In the genomic region with DNA sequence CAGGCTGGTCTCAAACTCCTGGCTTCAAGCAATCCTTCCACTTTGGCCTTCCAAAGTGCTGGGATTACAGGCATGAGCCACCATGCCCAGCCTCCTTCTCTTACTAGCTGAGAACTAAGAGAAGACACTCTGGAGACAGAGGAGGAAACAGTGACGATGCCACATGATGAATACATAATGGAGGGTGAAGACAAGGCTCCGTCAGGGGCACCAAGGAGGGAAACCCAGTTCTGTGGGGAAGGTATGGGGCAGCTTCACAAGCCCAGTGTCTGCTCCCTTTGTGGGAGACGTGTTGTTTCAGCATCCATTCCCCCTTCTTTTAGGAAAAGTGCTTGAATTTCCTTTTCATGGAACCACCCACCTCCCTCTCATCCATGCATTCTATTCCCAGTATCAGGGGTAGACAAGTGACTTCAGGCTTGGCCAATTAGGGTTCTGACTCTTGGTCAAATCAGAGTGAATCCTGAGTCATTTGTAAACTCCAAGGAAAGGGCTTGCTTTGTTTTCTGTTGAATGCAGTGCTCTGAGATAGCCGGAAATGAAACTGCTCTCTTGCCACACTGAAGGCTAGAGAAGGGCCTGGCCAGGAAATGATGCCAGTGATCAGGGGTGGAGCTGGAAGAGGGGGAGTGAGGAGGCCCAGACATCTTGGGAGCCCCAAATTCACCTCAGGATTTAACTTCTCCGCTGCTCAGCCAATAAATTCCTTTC, we compare ENCODE assay signal across 8 cellular contexts. TPM values are rescaled to one million over a fixed set of nuclear protein-coding genes. Genes with fewer than 3 reads are reported as not detected.
A peak's percentile ranks its signal among the peaks of the same experiment; 100 is the strongest.
DNase-seq lines count a peak whose midpoint lies in the region; ATAC-seq and TF ChIP-seq lines count a peak whose summit lies in the region.

No MANE protein-coding gene starts in this region.

- H3K4me3 ChIP-seq in CD4-positive, alpha-beta memory T cell (ENCODE audit: low read length in 2 of 2): peak overlapping the region in 1 of 2 donors; percentile 18

- H3K4me3 Mint-ChIP-seq in CD4-positive, alpha-beta memory T cell: peak overlapping the region; percentile 58 to 84 (median 74)
- H3K4me3 Mint-ChIP-seq in natural killer cell treated with Interleukin-12 subunit alpha and Interleukin-12 subunit beta and Interleukin-15 and Interleukin-18, amount 100 ng/mL, for 72 hours: peak overlapping the region; percentile 80
- H3K4me3 Mint-ChIP-seq in progenitor cell of endocrine pancreas (ENCODE audit: low read depth): no peak overlapping the region

- POLR2A ChIA-PET in CD4-positive, alpha-beta memory T cell (lab: Charles Lee; ENCODE audit: partially characterized antibody): interaction anchor here (0.6 to 4.6 kb wide), 15 partner anchors 10 to 352 kb away, joined by 3 to 37 read pairs (median 4); partner anchors contain the start of genes CIAO1 and STARD7

- H3K36me3 Mint-ChIP-seq in CD4-positive, alpha-beta memory T cell: no peaks in the 10 kb centered on the region
- H3K36me3 Mint-ChIP-seq in natural killer cell treated with Interleukin-12 subunit alpha and Interleukin-12 subunit beta and Interleukin-15 and Interleukin-18, amount 100 ng/mL, for 72 hours: no peaks in the 10 kb centered on the region
- peaks cover 1% of the 10 kb centered on the region for H3K36me3 Mint-ChIP-seq in progenitor cell of endocrine pancreas (ENCODE audit: insufficient read depth)

- H3K4me1 ChIP-seq in CD4-positive, alpha-beta memory T cell (ENCODE audit: insufficient read depth, low read length): peaks cover 42% of the 10 kb centered on the region

- no peaks in the 10 kb centered on the region for H3K27me3 Mint-ChIP-seq in CD4-positive, alpha-beta memory T cell
- no peaks in the 10 kb centered on the region for H3K27me3 Mint-ChIP-seq in natural killer cell treated with Interleukin-12 subunit alpha and Interleukin-12 subunit beta and Interleukin-15 and Interleukin-18, amount 100 ng/mL, for 72 hours
- no peaks in the 10 kb centered on the region for H3K27me3 Mint-ChIP-seq in progenitor cell of endocrine pancreas

- peaks cover 34 to 60% (median 46%) of the 10 kb centered on the region in 4 donors for H3K4me1 Mint-ChIP-seq in CD4-positive, alpha-beta memory T cell
- peaks cover 32 to 34% of the 10 kb centered on the region in 2 donors for H3K4me1 Mint-ChIP-seq in natural killer cell treated with Interleukin-12 subunit alpha and Interleukin-12 subunit beta and Interleukin-15 and Interleukin-18, amount 100 ng/mL, for 72 hours (ENCODE audit: low read depth in 2 of 2)
- H3K4me1 Mint-ChIP-seq in progenitor cell of endocrine pancreas (ENCODE audit: low read depth): no peaks in the 10 kb centered on the region

- ATAC-seq in GM19463 (IDR thresholded peaks at IDR 0.05; ENCODE audit: unreplicated experiment) (peak; percentile 92), HG03571 (IDR thresholded peaks at IDR 0.05; ENCODE audit: unreplicated experiment) (peak; percentile 92)
- peak; percentile 97 to 98 for ATAC-seq in natural killer cell treated with Interleukin-12 subunit alpha and Interleukin-12 subunit beta and Interleukin-15 and Interleukin-18, amount 100 ng/mL, for 72 hours

- no peaks in the 10 kb centered on the region for H3K27me3 ChIP-seq in CD4-positive, alpha-beta memory T cell (ENCODE audit: insufficient read depth, low read length)

- no peaks in the 10 kb centered on the region for H3K9me3 ChIP-seq in CD4-positive, alpha-beta memory T cell (ENCODE audit: control insufficient read depth in 1 of 2, low read length in 2 of 2)

- H3K9me3 Mint-ChIP-seq in CD4-positive, alpha-beta memory T cell: no peaks in the 10 kb centered on the region
- H3K9me3 Mint-ChIP-seq in natural killer cell treated with Interleukin-12 subunit alpha and Interleukin-12 subunit beta and Interleukin-15 and Interleukin-18, amount 100 ng/mL, for 72 hours: no peaks in the 10 kb centered on the region
- H3K9me3 Mint-ChIP-seq in progenitor cell of endocrine pancreas (ENCODE audit: low read depth): no peaks in the 10 kb centered on the region

- intact Hi-C loops in CD4-positive, alpha-beta memory T cell (cut with micrococcal nuclease): loop anchor here (2.0 kb wide), 2 partner anchors 25 to 33 kb away; partner anchors contain the start of genes CIAO1 and STARD7

- H3K27ac Mint-ChIP-seq in CD4-positive, alpha-beta memory T cell: peak overlapping the region; percentile 91 to 98 (median 96)
- peak overlapping the region; percentile 94 to 98 for H3K27ac Mint-ChIP-seq in natural killer cell treated with Interleukin-12 subunit alpha and Interleukin-12 subunit beta and Interleukin-15 and Interleukin-18, amount 100 ng/mL, for 72 hours
- no peak overlapping the region for H3K27ac Mint-ChIP-seq in progenitor cell of endocrine pancreas

- CTCF ChIA-PET in CD4-positive, alpha-beta memory T cell (lab: Charles Lee; ENCODE audit: partially characterized antibody): interaction anchor here (1.7 to 3.1 kb wide), 2 partner anchors 9 to 67 kb away, joined by 5 to 10 read pairs; no protein-coding TSS in a partner anchor

- no peaks in the 10 kb centered on the region for H3K36me3 ChIP-seq in CD4-positive, alpha-beta memory T cell (ENCODE audit: insufficient read depth, low read length)

- peak; percentile 44 to 74 (median 52) for DNase-seq in CD4-positive, alpha-beta memory T cell
- DNase-seq in activated CD4-positive, CD25-positive, alpha-beta regulatory T cell treated with anti-CD3 and anti-CD28 coated beads, Interleukin-2, amount 50 U/mL, for 72 hours: peak; percentile 50
- DNase-seq in dermis microvascular lymphatic vessel endothelial cell (ENCODE audit: low read depth in 2 of 2) (peak; percentile 36 to 84), progenitor cell of endocrine pancreas (ENCODE audit: low spot score, unreplicated experiment) (no peak), NCI-H774 (lab: John Stamatoyannopoulos, UW) (no peak)
- DNase-seq in natural killer cell treated with Interleukin-12 subunit alpha and Interleukin-12 subunit beta and Interleukin-15 and Interleukin-18, amount 100 ng/mL, for 72 hours (ENCODE audit: low spot score): peak; percentile 74

- peak overlapping the region; percentile 65 for H3K27ac ChIP-seq in CD4-positive, alpha-beta memory T cell (ENCODE audit: low read depth, low read length)

- no peak for TF ChIP-seq CTCF in progenitor cell of endocrine pancreas (IDR thresholded peaks at IDR 0.05; ENCODE audit: unreplicated experiment)

RNA-seq across cellular contexts. Expression of gene TMEM127, which starts 23.7 kb away (rescaled TPM):
- total RNA-seq in CD4-positive, alpha-beta memory T cell: 10 to 100 TPM; 45.1 to 45.6 TPM
- 10 to 100 TPM; 27.3 to 46.0 TPM for polyA plus RNA-seq in CD4-positive, alpha-beta memory T cell
- total RNA-seq in dermis microvascular lymphatic vessel endothelial cell (17.8 and 25.8 TPM in 2 replicates), progenitor cell of endocrine pancreas (34.5 and 37.2 TPM in 2 replicates)
- 10 to 100 TPM; 41.4 to 49.4 TPM for total RNA-seq in natural killer cell treated with Interleukin-12 subunit alpha and Interleukin-12 subunit beta and Interleukin-15 and Interleukin-18, amount 100 ng/mL, for 72 hours

RNA-seq across cellular contexts. Expression of gene CIAO1, which starts 24.0 kb away (rescaled TPM):
- 10 to 100 TPM; 78.3 to 87.3 TPM for total RNA-seq in CD4-positive, alpha-beta memory T cell
- 100 to 1,000 TPM in 1 of 2 donors, 10 to 100 TPM in 1; 94.3 to 111 TPM for polyA plus RNA-seq in CD4-positive, alpha-beta memory T cell
- 84.2 and 100 TPM in 2 replicates for total RNA-seq in dermis microvascular lymphatic vessel endothelial cell
- 100 to 1,000 TPM in 1 of 2 donors, 10 to 100 TPM in 1; 98.0 to 108 TPM for total RNA-seq in natural killer cell treated with Interleukin-12 subunit alpha and Interleukin-12 subunit beta and Interleukin-15 and Interleukin-18, amount 100 ng/mL, for 72 hours
- total RNA-seq in progenitor cell of endocrine pancreas: 77.1 and 79.2 TPM in 2 replicates

RNA-seq across cellular contexts. Expression of gene STARD7, which starts 33.4 kb away (rescaled TPM):
- 10 to 100 TPM; 84.9 to 92.9 TPM for total RNA-seq in CD4-positive, alpha-beta memory T cell
- 100 to 1,000 TPM; 109 to 196 TPM for polyA plus RNA-seq in CD4-positive, alpha-beta memory T cell
- total RNA-seq in dermis microvascular lymphatic vessel endothelial cell (238 and 252 TPM in 2 replicates), progenitor cell of endocrine pancreas (117 and 118 TPM in 2 replicates)
- total RNA-seq in natural killer cell treated with Interleukin-12 subunit alpha and Interleukin-12 subunit beta and Interleukin-15 and Interleukin-18, amount 100 ng/mL, for 72 hours: 100 to 1,000 TPM; 153 to 206 TPM

Comparison
In these comparisons a context has a peak if more than half of its experiments do, and no peak if none do; other contexts are left out.
1. DNase-seq: peak in CD4-positive, alpha-beta memory T cell (5 of 5), activated CD4-positive, CD25-positive, alpha-beta regulatory T cell treated with anti-CD3 and anti-CD28 coated beads, Interleukin-2, amount 50 U/mL, for 72 hours (single experiment), dermis microvascular lymphatic vessel endothelial cell (2 of 2) and natural killer cell treated with Interleukin-12 subunit alpha and Interleukin-12 subunit beta and Interleukin-15 and Interleukin-18, amount 100 ng/mL, for 72 hours (single experiment); none in progenitor cell of endocrine pancreas (single experiment) and NCI-H774 (single experiment).
2. Peak in every context shown above with its lines, with median percentiles within 50 percentile points of each other: ATAC-seq.